ENCODE assay signal across 13 cellular contexts in genomic region chr2:8608411-8608954, GRCh38.
DNase-seq lines count a peak whose midpoint lies in the region; ATAC-seq lines count a peak whose summit lies in the region.
"Had no signal": no experiment of that assay in that cellular context is flagged by ENCODE, and none has a peak within 500 bp of the region (broad histone marks: within the 10 kb centered on the region; RNA-seq: fewer than 3 reads in every experiment).

No MANE protein-coding gene starts in this region.

- peak; percentile 90 for ATAC-seq in activated CD4-positive, alpha-beta T cell treated with anti-CD3 and anti-CD28 coated beads for 36 hours
- peak; percentile 87 for ATAC-seq in activated naive CD8-positive, alpha-beta T cell treated with anti-CD3 and anti-CD28 coated beads, Interleukin-2, amount 10 ng/mL, durations not matched to agents 7 days and 5 days (ENCODE audit: low read depth)
- no peak for ATAC-seq in HG03135 (IDR thresholded peaks at IDR 0.05; ENCODE audit: unreplicated experiment)
- ATAC-seq: WTC11 had no signal

- intact Hi-C loops in activated CD4-positive, alpha-beta T cell treated with anti-CD3 and anti-CD28 coated beads for 36 hours (cut with DNase I, micrococcal nuclease), result loop anchor here (1.0 kb wide), 3 partner anchors 65 to 199 kb away; no protein-coding TSS in a partner anchor
- intact Hi-C loops in posterior vena cava (cut with DNase I), result no loop called here

- H3K4me1 Mint-ChIP-seq in activated CD4-positive, alpha-beta T cell treated with anti-CD3 and anti-CD28 coated beads for 36 hours, result peaks cover 32% of the 10 kb centered on the region
- H3K4me1 Mint-ChIP-seq in activated naive CD8-positive, alpha-beta T cell treated with anti-CD3 and anti-CD28 coated beads, Interleukin-2, amount 10 ng/mL, durations not matched to agents 7 days and 5 days, result peaks cover 27% of the 10 kb centered on the region

- H3K4me3 ChIP-seq in Jurkat, Clone E6-1 (ENCODE audit: low read length), result no peak overlapping the region
- H3K4me3 ChIP-seq: transverse colon had no signal

- no peak overlapping the region for H3K4me3 Mint-ChIP-seq in activated CD4-positive, alpha-beta T cell treated with anti-CD3 and anti-CD28 coated beads for 36 hours
- peak overlapping the region; percentile 52 for H3K4me3 Mint-ChIP-seq in activated naive CD8-positive, alpha-beta T cell treated with anti-CD3 and anti-CD28 coated beads, Interleukin-2, amount 10 ng/mL, durations not matched to agents 7 days and 5 days
- H3K4me3 Mint-ChIP-seq: WTC11 had no signal

- peak; percentile 67 for DNase-seq in activated CD4-positive, alpha-beta T cell treated with anti-CD3 and anti-CD28 coated beads for 36 hours
- DNase-seq in activated CD4-positive, alpha-beta T cell treated with anti-CD3 and anti-CD28 coated beads for 4 hours, result no peak
- peak; percentile 70 for DNase-seq in Jurkat, Clone E6-1 (ENCODE audit: low read depth, low spot score)
- DNase-seq in activated naive CD8-positive, alpha-beta T cell treated with anti-CD3 and anti-CD28 coated beads, Interleukin-2, amount 10 ng/mL, durations not matched to agents 7 days and 5 days, result no peak
- peak; percentile 3 for DNase-seq in posterior vena cava (ENCODE audit: low spot score)
- no peak for DNase-seq in dermis blood vessel endothelial cell
- DNase-seq in NCI-H1105 (lab: John Stamatoyannopoulos, UW), result no peak
- DNase-seq: DMS79 treated with DMSO at 0.1 percent for 48 hours, Karpas-422, NCI-H2171 treated with DMSO at 0.1 percent for 48 hours, transverse colon had no signal

- peaks cover 2% of the 10 kb centered on the region for H3K27me3 Mint-ChIP-seq in activated CD4-positive, alpha-beta T cell treated with anti-CD3 and anti-CD28 coated beads for 36 hours
- H3K27me3 Mint-ChIP-seq in activated naive CD8-positive, alpha-beta T cell treated with anti-CD3 and anti-CD28 coated beads, Interleukin-2, amount 10 ng/mL, durations not matched to agents 7 days and 5 days, result peaks cover 3% of the 10 kb centered on the region

- no peaks in the 10 kb centered on the region for H3K9me3 Mint-ChIP-seq in activated CD4-positive, alpha-beta T cell treated with anti-CD3 and anti-CD28 coated beads for 36 hours (ENCODE audit: low read depth)
- H3K9me3 Mint-ChIP-seq in activated naive CD8-positive, alpha-beta T cell treated with anti-CD3 and anti-CD28 coated beads, Interleukin-2, amount 10 ng/mL, durations not matched to agents 7 days and 5 days, result peaks cover 8% of the 10 kb centered on the region

- H3K36me3 Mint-ChIP-seq in activated CD4-positive, alpha-beta T cell treated with anti-CD3 and anti-CD28 coated beads for 36 hours (ENCODE audit: low read depth), result peaks cover 3% of the 10 kb centered on the region
- no peaks in the 10 kb centered on the region for H3K36me3 Mint-ChIP-seq in activated naive CD8-positive, alpha-beta T cell treated with anti-CD3 and anti-CD28 coated beads, Interleukin-2, amount 10 ng/mL, durations not matched to agents 7 days and 5 days

- H3K27ac Mint-ChIP-seq in activated CD4-positive, alpha-beta T cell treated with anti-CD3 and anti-CD28 coated beads for 36 hours, result peak overlapping the region; percentile 73
- H3K27ac Mint-ChIP-seq in activated naive CD8-positive, alpha-beta T cell treated with anti-CD3 and anti-CD28 coated beads, Interleukin-2, amount 10 ng/mL, durations not matched to agents 7 days and 5 days, result peak overlapping the region; percentile 52
- H3K27ac Mint-ChIP-seq: WTC11 had no signal

- CTCF ChIA-PET in activated CD4-positive, alpha-beta T cell treated with anti-CD3 and anti-CD28 coated beads for 36 hours (lab: Charles Lee), result no interaction called here

- POLR2A ChIA-PET in activated CD4-positive, alpha-beta T cell treated with anti-CD3 and anti-CD28 coated beads for 36 hours (lab: Charles Lee), result interaction anchor here (0.5 to 1.5 kb wide), 3 partner anchors 74 to 677 kb away, joined by 3 to 7 read pairs (median 3); partner anchors contain the start of gene ID2
- POLR2A ChIA-PET in activated naive CD8-positive, alpha-beta T cell treated with anti-CD3 and anti-CD28 coated beads, Interleukin-2, amount 10 ng/mL, durations not matched to agents 7 days and 5 days (lab: Charles Lee), result interaction anchor here (0.6 to 2.9 kb wide), 2 partner anchors 73 to 76 kb away, joined by 4 to 9 read pairs; partner anchors contain the start of gene ID2

Comparison
In these comparisons a context has a peak if more than half of its experiments do, and no peak if none do; other contexts are left out.
1. DNase-seq: peak in activated CD4-positive, alpha-beta T cell treated with anti-CD3 and anti-CD28 coated beads for 36 hours (single experiment), Jurkat, Clone E6-1 (single experiment) and posterior vena cava (single experiment); none in activated CD4-positive, alpha-beta T cell treated with anti-CD3 and anti-CD28 coated beads for 4 hours (0 of 2), activated naive CD8-positive, alpha-beta T cell treated with anti-CD3 and anti-CD28 coated beads, Interleukin-2, amount 10 ng/mL, durations not matched to agents 7 days and 5 days (single experiment), dermis blood vessel endothelial cell (single experiment) and NCI-H1105 (single experiment).
2. intact Hi-C loops: an anchor here in activated CD4-positive, alpha-beta T cell treated with anti-CD3 and anti-CD28 coated beads for 36 hours (1.0 kb wide); none called in posterior vena cava.